Comparison of ENCODE assay signal across 10 cellular contexts in genomic region chr1:14366361-14367018, GRCh38.
DNase-seq lines count a peak whose midpoint lies in the region; ATAC-seq and TF ChIP-seq lines count a peak whose summit lies in the region.
"Had no signal": no experiment of that assay in that cellular context is flagged by ENCODE, and none has a peak within 500 bp of the region (broad histone marks: within the 10 kb centered on the region; RNA-seq: fewer than 3 reads in every experiment).

No MANE protein-coding gene starts in this region.

- H3K27ac Mint-ChIP-seq in CD8-positive, alpha-beta memory T cell = no peak overlapping the region
- no peak overlapping the region for H3K27ac Mint-ChIP-seq in activated naive CD4-positive, alpha-beta T cell treated with anti-CD3 and anti-CD28 coated beads, Interleukin-2, amount 50 U/mL, for 72 hours

- WGBS in body of pancreas, 2 donors = 29 to 37% methylated on average over 12 to 16 of the region's 16 CpGs
- WGBS in sigmoid colon, 2 donors = 38 to 57% methylated on average over 16 of the region's 16 CpGs

- intact Hi-C loops in body of pancreas (cut with DNase I) = no loop called here
- intact Hi-C loops in sigmoid colon (cut with DNase I) = no loop called here

- H3K27ac ChIP-seq in body of pancreas (no peak overlapping the region), sigmoid colon (peak overlapping the region in 2 of 4 donors; percentile 10 to 14)
- H3K27ac ChIP-seq in CD8-positive, alpha-beta memory T cell (ENCODE audit: low read depth, low read length) = no peak overlapping the region

- POLR2A ChIA-PET in CD8-positive, alpha-beta memory T cell (lab: Charles Lee) = no interaction called here

- no peaks in the 10 kb centered on the region for H3K36me3 ChIP-seq in body of pancreas (replicated peaks in 1 of 2; ENCODE audit: insufficient read depth in 1 of 2, low read depth in 2 of 2)
- H3K36me3 ChIP-seq in CD8-positive, alpha-beta memory T cell (ENCODE audit: insufficient read depth, low read length) = no peaks in the 10 kb centered on the region
- no peaks in the 10 kb centered on the region for H3K36me3 ChIP-seq in sigmoid colon

- no peaks in the 10 kb centered on the region for H3K4me1 Mint-ChIP-seq in CD8-positive, alpha-beta memory T cell

- CTCF ChIA-PET in CD8-positive, alpha-beta memory T cell (lab: Charles Lee) = no interaction called here

- no peak for TF ChIP-seq POLR2A in body of pancreas (IDR thresholded peaks at IDR 0.05)
- TF ChIP-seq POLR2A in sigmoid colon (IDR thresholded peaks at IDR 0.05) = no peak

- peaks cover 0 to 8% (median 2%) of the 10 kb centered on the region in 5 donors for H3K9me3 Mint-ChIP-seq in CD8-positive, alpha-beta memory T cell
- H3K9me3 Mint-ChIP-seq in activated naive CD4-positive, alpha-beta T cell treated with anti-CD3 and anti-CD28 coated beads, Interleukin-2, amount 50 U/mL, for 72 hours = no peaks in the 10 kb centered on the region

- ATAC-seq in body of pancreas = no peak
- no peak for ATAC-seq in activated naive CD4-positive, alpha-beta T cell treated with anti-CD3 and anti-CD28 coated beads, Interleukin-2, amount 50 U/mL, for 72 hours

- no peak for TF ChIP-seq EP300 in sigmoid colon (IDR thresholded peaks at IDR 0.05)

- H3K4me3 Mint-ChIP-seq in CD8-positive, alpha-beta memory T cell = no peak overlapping the region

- H3K27me3 ChIP-seq in body of pancreas (no peaks in the 10 kb centered on the region), sigmoid colon (peaks cover 0 to 5% (median 4%) of the 10 kb centered on the region in 3 donors)
- no peaks in the 10 kb centered on the region for H3K27me3 ChIP-seq in CD8-positive, alpha-beta memory T cell (ENCODE audit: insufficient read depth, low read length, poor library complexity, severe bottlenecking)

- no peaks in the 10 kb centered on the region for H3K4me1 ChIP-seq in body of pancreas
- H3K4me1 ChIP-seq in CD8-positive, alpha-beta memory T cell (ENCODE audit: insufficient read depth, low read length) = no peaks in the 10 kb centered on the region
- H3K4me1 ChIP-seq in sigmoid colon = peaks cover 0 to 24% (median 16%) of the 10 kb centered on the region in 4 donors

- H3K4me3 ChIP-seq in AG09309 (ENCODE audit: control insufficient read depth, low read depth, low read length) = no peak overlapping the region
- no peak overlapping the region for H3K4me3 ChIP-seq in epithelial cell of proximal tubule (ENCODE audit: low read depth, low read length)
- H3K4me3 ChIP-seq in body of pancreas = no peak overlapping the region
- H3K4me3 ChIP-seq in CD8-positive, alpha-beta memory T cell (ENCODE audit: low read length) = no peak overlapping the region
- H3K4me3 ChIP-seq in sigmoid colon = no peak overlapping the region

- DNase-seq in AG09309 (ENCODE audit: low read depth) (no peak), NCI-H2171 (lab: John Stamatoyannopoulos, UW) (peak; percentile 18), epithelial cell of proximal tubule (ENCODE audit: low read depth) (no peak), myocyte (ENCODE audit: low read depth) (peak; percentile 44), body of pancreas (no peak), sigmoid colon (no peak)
- DNase-seq in CD8-positive, alpha-beta memory T cell = no peak
- DNase-seq in activated naive CD4-positive, alpha-beta T cell treated with anti-CD3 and anti-CD28 coated beads, Interleukin-2, amount 50 U/mL, for 72 hours (ENCODE audit: low spot score in 2 of 2) = no peak
- DNase-seq: KG1; stimulated activated CD4-positive, alpha-beta T cell treated with anti-CD3 and anti-CD28 coated beads, Interleukin-2, amount 100 ng/mL, for 24 hours had no signal

- no peaks in the 10 kb centered on the region for H3K9me3 ChIP-seq in body of pancreas
- H3K9me3 ChIP-seq in CD8-positive, alpha-beta memory T cell (ENCODE audit: low read length) = no peaks in the 10 kb centered on the region
- H3K9me3 ChIP-seq in sigmoid colon = no peaks in the 10 kb centered on the region

- H3K36me3 Mint-ChIP-seq in CD8-positive, alpha-beta memory T cell = no peaks in the 10 kb centered on the region
- H3K36me3 Mint-ChIP-seq in activated naive CD4-positive, alpha-beta T cell treated with anti-CD3 and anti-CD28 coated beads, Interleukin-2, amount 50 U/mL, for 72 hours = no peaks in the 10 kb centered on the region

- peaks cover 6 to 23% of the 10 kb centered on the region in 2 donors for H3K27me3 Mint-ChIP-seq in CD8-positive, alpha-beta memory T cell

- peak; percentile 29 for TF ChIP-seq CTCF in AG09309 (IDR thresholded peaks at IDR 0.05; ENCODE audit: control insufficient read depth, insufficient read depth, low read depth, low read length, missing control alignments)
- TF ChIP-seq CTCF in epithelial cell of proximal tubule (conservative IDR thresholded peaks at IDR 0.05; ENCODE audit: low read depth, low read length) = peak; percentile 20
- no peak for TF ChIP-seq CTCF in body of pancreas (IDR thresholded peaks at IDR 0.05)
- TF ChIP-seq CTCF in sigmoid colon (IDR thresholded peaks at IDR 0.05) = no peak

Comparison
In these comparisons a context has a peak if more than half of its experiments do, and no peak if none do; other contexts are left out.
1. DNase-seq: peak in NCI-H2171 (single experiment) and myocyte (single experiment); none in AG09309 (single experiment), epithelial cell of proximal tubule (single experiment), body of pancreas (0 of 4), CD8-positive, alpha-beta memory T cell (0 of 5), activated naive CD4-positive, alpha-beta T cell treated with anti-CD3 and anti-CD28 coated beads, Interleukin-2, amount 50 U/mL, for 72 hours (0 of 2) and sigmoid colon (single experiment).
2. CTCF ChIP-seq: peak in AG09309 (single experiment) and epithelial cell of proximal tubule (single experiment); none in body of pancreas (0 of 7) and sigmoid colon (0 of 4).